24 cellular contexts compared by ENCODE assay signal in genomic region chr7:51081270-51081890, GRCh38.
DNase-seq lines count a peak whose midpoint lies in the region; ATAC-seq and TF ChIP-seq lines count a peak whose summit lies in the region.
"Had no signal": no experiment of that assay in that cellular context is flagged by ENCODE, and none has a peak within 500 bp of the region (broad histone marks: within the 10 kb centered on the region; RNA-seq: fewer than 3 reads in every experiment).

No MANE protein-coding gene starts in this region.

- no peaks in the 10 kb centered on the region for H3F3A ChIP-seq in neural progenitor cell (ENCODE audit: low read depth)

- no peaks in the 10 kb centered on the region for H3K79me2 ChIP-seq in neural progenitor cell (ENCODE audit: low read depth)

- no peak for TF ChIP-seq EP300 in esophagus muscularis mucosa (IDR thresholded peaks at IDR 0.05)

- H3K36me3 ChIP-seq in esophagus muscularis mucosa (peaks cover 0 to 19% (median 4%) of the 10 kb centered on the region in 4 donors), neural progenitor cell (no peaks in the 10 kb centered on the region)
- H3K36me3 ChIP-seq: BLaER1, HAP-1, MG63, SJSA1 had no signal

- ATAC-seq in right cardiac atrium, result no peak
- no peak for ATAC-seq in Right ventricle myocardium inferior
- no peak for ATAC-seq in GM21360 (IDR thresholded peaks at IDR 0.05; ENCODE audit: unreplicated experiment)
- ATAC-seq: PC-3 had no signal

- no peak for TF ChIP-seq CTCF in esophagus muscularis mucosa (IDR thresholded peaks at IDR 0.05)
- no peak for TF ChIP-seq CTCF in neural progenitor cell (IDR thresholded peaks at IDR 0.05)

- intact Hi-C loops in right cardiac atrium (cut with DNase I), result loop anchor here in 2 of 4 donors (5.0 to 10.0 kb wide), 3 partner anchors 46 to 457 kb away; no protein-coding TSS in a partner anchor
- intact Hi-C loops in Right ventricle myocardium inferior (cut with DNase I), result no loop called here
- intact Hi-C loops in esophagus muscularis mucosa (cut with DNase I), result no loop called here

- no peak overlapping the region for H3K4me3 Mint-ChIP-seq in neural progenitor cell
- H3K4me3 Mint-ChIP-seq: CD4-positive, CD25-positive, alpha-beta regulatory T cell; HFFc6 had no signal

- peaks cover 3% of the 10 kb centered on the region for H3K27me3 Mint-ChIP-seq in neural progenitor cell (ENCODE audit: insufficient read depth, low read depth)
- H3K27me3 Mint-ChIP-seq: CD4-positive, CD25-positive, alpha-beta regulatory T cell had no signal

- no peak overlapping the region for H3K4me3 ChIP-seq in right cardiac atrium (ENCODE audit: low read length)
- no peak overlapping the region for H3K4me3 ChIP-seq in esophagus muscularis mucosa
- H3K4me3 ChIP-seq in neural progenitor cell, result no peak overlapping the region
- H3K4me3 ChIP-seq: BLaER1, HAP-1, MG63, SJSA1 had no signal

- H3K9ac ChIP-seq in neural progenitor cell, result no peak overlapping the region
- H3K9ac ChIP-seq: BLaER1 had no signal

- peaks cover 17% of the 10 kb centered on the region for H3K4me1 Mint-ChIP-seq in neural progenitor cell
- H3K4me1 Mint-ChIP-seq: CD4-positive, CD25-positive, alpha-beta regulatory T cell had no signal

- H3K27ac Mint-ChIP-seq in neural progenitor cell, result no peak overlapping the region
- H3K27ac Mint-ChIP-seq: CD4-positive, CD25-positive, alpha-beta regulatory T cell; HFFc6 had no signal

- DNase-seq in right cardiac atrium, result no peak
- no peak for DNase-seq in Right ventricle myocardium inferior (ENCODE audit: missing footprints)
- DNase-seq in esophagus muscularis mucosa (ENCODE audit: extremely low spot score), result peak; percentile 75
- DNase-seq in neural progenitor cell (ENCODE audit: low spot score), result no peak
- DNase-seq in iPS-NIHi11 (ENCODE audit: low spot score), result no peak
- DNase-seq in NCI-H526 treated with DMSO at 0.1 percent for 48 hours (lab: John Stamatoyannopoulos, UW), result no peak
- DNase-seq: CD4-positive, CD25-positive, alpha-beta regulatory T cell; DMS153; DND-41; HFFc6; IMR-90; KG1; MG63; NCI-H1105 treated with DMSO at 0.1 percent for 48 hours; NCI-H146; NCI-H1930; NCI-H2107; NCI-H82; NK-92 treated with Interleukin-12 subunit alpha and Interleukin-12 subunit beta, amount 100 ng/mL, for 24 hours; PC-3 had no signal

- H3K36me3 Mint-ChIP-seq in neural progenitor cell, result no peaks in the 10 kb centered on the region
- H3K36me3 Mint-ChIP-seq: CD4-positive, CD25-positive, alpha-beta regulatory T cell had no signal

- H3K4me2 ChIP-seq in neural progenitor cell, result peak overlapping the region; percentile 57

- H3K4me1 ChIP-seq in right cardiac atrium (ENCODE audit: control insufficient read depth, insufficient read depth, low read length) (peaks cover 11% of the 10 kb centered on the region), esophagus muscularis mucosa (peaks cover 0 to 14% (median 6%) of the 10 kb centered on the region in 4 donors), neural progenitor cell (peaks cover 17% of the 10 kb centered on the region)
- H3K4me1 ChIP-seq: SJSA1 had no signal

- H3K27me3 ChIP-seq in right cardiac atrium (ENCODE audit: control insufficient read depth, insufficient read depth) (no peaks in the 10 kb centered on the region), esophagus muscularis mucosa (no peaks in the 10 kb centered on the region), neural progenitor cell (no peaks in the 10 kb centered on the region)
- H3K27me3 ChIP-seq: BLaER1, MG63, SJSA1 had no signal

- H3K9me3 Mint-ChIP-seq in neural progenitor cell, result no peaks in the 10 kb centered on the region
- H3K9me3 Mint-ChIP-seq: HFFc6 had no signal

- H3K9me3 ChIP-seq in right cardiac atrium (ENCODE audit: control insufficient read depth, low read length) (no peaks in the 10 kb centered on the region), esophagus muscularis mucosa (no peaks in the 10 kb centered on the region), neural progenitor cell (ENCODE audit: low read depth) (no peaks in the 10 kb centered on the region)
- H3K9me3 ChIP-seq: BLaER1, HAP-1, MG63, SJSA1 had no signal

- 75% methylated on average over 11 of the region's 11 CpGs for WGBS in right cardiac atrium
- WGBS in esophagus muscularis mucosa, result 84% methylated on average over 11 of the region's 11 CpGs

- H3K27ac ChIP-seq in right cardiac atrium (ENCODE audit: low read length) (peak overlapping the region; percentile 79), esophagus muscularis mucosa (replicated peaks in 1 of 4) (no peak overlapping the region), neural progenitor cell (no peak overlapping the region)
- H3K27ac ChIP-seq: BLaER1, SJSA1 had no signal

- no peaks in the 10 kb centered on the region for H4K20me1 ChIP-seq in neural progenitor cell (ENCODE audit: low read depth)
- H4K20me1 ChIP-seq: BLaER1 had no signal

- H2AFZ ChIP-seq in neural progenitor cell (replicated peaks), result no peak overlapping the region

- no peak for TF ChIP-seq POLR2A in esophagus muscularis mucosa (IDR thresholded peaks at IDR 0.05; ENCODE audit: low read depth)
